Comparison of ENCODE assay signal across 27 cellular contexts in the genomic region with DNA sequence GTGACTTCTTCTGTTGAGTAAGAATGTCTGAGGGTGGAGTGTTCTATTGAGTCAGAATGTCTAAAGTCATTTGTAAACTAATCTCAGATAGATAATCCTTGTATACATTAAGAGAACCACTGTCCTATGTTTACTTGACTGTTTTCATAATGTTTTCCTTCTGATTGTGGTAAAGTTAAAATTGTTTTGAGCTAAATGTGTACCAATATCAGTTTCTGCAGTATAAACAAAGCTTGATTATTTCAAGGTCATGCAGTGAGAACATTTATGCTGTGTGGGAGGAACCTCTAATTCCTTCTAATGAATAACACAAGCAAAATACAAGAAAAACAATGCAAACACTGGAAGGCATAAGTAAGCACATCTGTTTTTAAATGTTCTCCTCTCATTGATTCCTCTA.
"Had no signal": no experiment of that assay in that cellular context is flagged by ENCODE, and none has a peak within 500 bp of the region (broad histone marks: within the 10 kb centered on the region; RNA-seq: fewer than 3 reads in every experiment).

No MANE protein-coding gene starts in this region.

- H3K27me3 ChIP-seq: neural progenitor cell, ovary, right lobe of liver, sigmoid colon, stomach, thyroid gland, tibial nerve, upper lobe of left lung, vagina had no signal

- H3K79me2 ChIP-seq: parathyroid adenoma had no signal

- H3K4me1 Mint-ChIP-seq: nephron; stimulated activated effector memory CD8-positive, alpha-beta T cell treated with anti-CD3 and anti-CD28 coated beads, Interleukin-12 subunit alpha, Interleukin-12 subunit beta, amount 100 ng/mL, for 72 hours; stimulated activated naive B cell treated with anti-CD40 and anti-IgM and Interleukin-4, amounts not matched to agents 10 μg/mL and 1 μg/mL and 100 μg/mL, for 72 hours had no signal

- H3K9me3 ChIP-seq: ovary, psoas muscle, right lobe of liver, sigmoid colon, stomach, thoracic aorta, thyroid gland, tibial nerve, upper lobe of left lung, vagina had no signal

- DNase-seq: occipital lobe; ovary; posterior cingulate gyrus; psoas muscle; right cardiac atrium; right lobe of liver; sigmoid colon; small intestine; stimulated activated CD4-positive, alpha-beta T cell treated with anti-CD3 and anti-CD28 coated beads, Interleukin-15, amount 100 ng/mL, for 24 hours; stimulated activated CD4-positive, alpha-beta T cell treated with anti-CD3 and anti-CD28 coated beads, Interleukin-2, amount 100 ng/mL, for 24 hours; stimulated activated CD4-positive, alpha-beta T cell treated with anti-CD3 and anti-CD28 coated beads, Interleukin-2, amount 100 ng/mL, for 48 hours; stimulated activated CD4-positive, alpha-beta T cell treated with anti-CD3 and anti-CD28 coated beads, Interleukin-4, amount 100 ng/mL, for 24 hours; stimulated activated naive B cell treated with anti-CD40 and anti-IgM and Interleukin-4, amounts not matched to agents 10 μg/mL and 1 μg/mL and 100 μg/mL, for 72 hours; stimulated activated naive CD4-positive, alpha-beta T cell treated with Interleukin-2 at 50 U/mL for 16 hours; stomach; thyroid gland; trophoblast cell; upper lobe of left lung had no signal

- H3K36me3 ChIP-seq: neural progenitor cell, ovary, right lobe of liver, sigmoid colon, stomach, thoracic aorta, thyroid gland, tibial nerve, upper lobe of left lung, vagina had no signal

- H3K4me3 Mint-ChIP-seq: nephron; neural progenitor cell; stimulated activated effector memory CD8-positive, alpha-beta T cell treated with anti-CD3 and anti-CD28 coated beads, Interleukin-12 subunit alpha, Interleukin-12 subunit beta, amount 100 ng/mL, for 72 hours; stimulated activated naive B cell treated with anti-CD40 and anti-IgM and Interleukin-4, amounts not matched to agents 10 μg/mL and 1 μg/mL and 100 μg/mL, for 72 hours; stimulated activated naive CD8-positive, alpha-beta T cell treated with anti-CD3 and anti-CD28 coated beads, Interleukin-15, Interleukin-2, amounts not matched to agents 100 ng/mL and 50 ng/mL, for 24 hours had no signal

- H3K4me1 ChIP-seq: parathyroid adenoma, psoas muscle, right lobe of liver, sigmoid colon, stomach, thyroid gland, tibial nerve, upper lobe of left lung, vagina had no signal

- H3K4me2 ChIP-seq: neural progenitor cell had no signal

- ATAC-seq: psoas muscle; right cardiac atrium; right lobe of liver; stimulated activated effector memory CD8-positive, alpha-beta T cell treated with anti-CD3 and anti-CD28 coated beads, Interleukin-12 subunit alpha, Interleukin-12 subunit beta, amount 100 ng/mL, for 72 hours; stimulated activated naive B cell treated with anti-CD40 and anti-IgM and Interleukin-4, amounts not matched to agents 10 μg/mL and 1 μg/mL and 100 μg/mL, for 72 hours had no signal

- H3K9ac ChIP-seq: neural progenitor cell, parathyroid adenoma had no signal

- H3K27me3 Mint-ChIP-seq: progenitor cell of endocrine pancreas had no signal

- H3K27ac ChIP-seq: neural progenitor cell, ovary, parathyroid adenoma, psoas muscle, right lobe of liver, sigmoid colon, stomach, thoracic aorta, thyroid gland, tibial nerve, upper lobe of left lung, vagina had no signal

- H2AFZ ChIP-seq: neural progenitor cell, parathyroid adenoma had no signal

- H3K27ac Mint-ChIP-seq: nephron; neural progenitor cell; progenitor cell of endocrine pancreas; stimulated activated effector memory CD8-positive, alpha-beta T cell treated with anti-CD3 and anti-CD28 coated beads, Interleukin-12 subunit alpha, Interleukin-12 subunit beta, amount 100 ng/mL, for 72 hours; stimulated activated naive B cell treated with anti-CD40 and anti-IgM and Interleukin-4, amounts not matched to agents 10 μg/mL and 1 μg/mL and 100 μg/mL, for 72 hours; stimulated activated naive CD8-positive, alpha-beta T cell treated with anti-CD3 and anti-CD28 coated beads, Interleukin-15, Interleukin-2, amounts not matched to agents 100 ng/mL and 50 ng/mL, for 24 hours had no signal

- H3K4me3 ChIP-seq: neural progenitor cell, ovary, psoas muscle, right lobe of liver, sigmoid colon, stomach, thoracic aorta, thyroid gland, tibial nerve, upper lobe of left lung, vagina had no signal

- H3K36me3 Mint-ChIP-seq: neural progenitor cell; stimulated activated effector memory CD8-positive, alpha-beta T cell treated with anti-CD3 and anti-CD28 coated beads, Interleukin-12 subunit alpha, Interleukin-12 subunit beta, amount 100 ng/mL, for 72 hours; stimulated activated naive B cell treated with anti-CD40 and anti-IgM and Interleukin-4, amounts not matched to agents 10 μg/mL and 1 μg/mL and 100 μg/mL, for 72 hours had no signal

- H3K9me3 Mint-ChIP-seq: nephron; neural progenitor cell; stimulated activated effector memory CD8-positive, alpha-beta T cell treated with anti-CD3 and anti-CD28 coated beads, Interleukin-12 subunit alpha, Interleukin-12 subunit beta, amount 100 ng/mL, for 72 hours; stimulated activated naive CD8-positive, alpha-beta T cell treated with anti-CD3 and anti-CD28 coated beads, Interleukin-15, Interleukin-2, amounts not matched to agents 100 ng/mL and 50 ng/mL, for 24 hours had no signal
